In genomic region chr16:67844441-67844840, GRCh38 we compare ENCODE assay signal across 9 cellular contexts. TPM values are rescaled to one million over a fixed set of nuclear protein-coding genes. Genes with fewer than 3 reads are reported as not detected.
DNase-seq lines count a peak whose midpoint lies in the region; TF ChIP-seq lines count a peak whose summit lies in the region.
"Had no signal": no experiment of that assay in that cellular context is flagged by ENCODE, and none has a peak within 500 bp of the region (broad histone marks: within the 10 kb centered on the region; RNA-seq: fewer than 3 reads in every experiment).

No MANE protein-coding gene starts in this region.

- peak overlapping the region; percentile 92 for H3K4me2 ChIP-seq in OCI-LY1 (ENCODE audit: low read length)

- H3K9me2 ChIP-seq in OCI-LY1 (ENCODE audit: low read depth, low read length), result no peaks in the 10 kb centered on the region

- peaks cover 47% of the 10 kb centered on the region for H3K4me1 Mint-ChIP-seq in endodermal cell

- WGBS in endodermal cell (ENCODE audit: insufficient coverage in 1 of 2, insufficient read length in 1 of 2), 2 experiments, result 84 to 85% methylated on average over 4 of the region's 4 CpGs

- H3K36me3 Mint-ChIP-seq in endodermal cell (ENCODE audit: low read depth), result peaks cover 9% of the 10 kb centered on the region

- H3K79me2 ChIP-seq in OCI-LY1 (ENCODE audit: insufficient read depth, low read length), result peaks cover 21% of the 10 kb centered on the region

- H3K27me3 Mint-ChIP-seq in endodermal cell (ENCODE audit: insufficient read depth), result no peaks in the 10 kb centered on the region

- H3K4me1 ChIP-seq in OCI-LY1 (ENCODE audit: insufficient read depth, low read length, severe bottlenecking), result peaks cover 49% of the 10 kb centered on the region
- peaks cover 22% of the 10 kb centered on the region for H3K4me1 ChIP-seq in endodermal cell (ENCODE audit: control insufficient read depth, insufficient read depth, low read length)
- H3K4me1 ChIP-seq in rectal smooth muscle tissue (ENCODE audit: control insufficient read depth, insufficient read depth, low read length), result peaks cover 41% of the 10 kb centered on the region

- peak; percentile 33; the same call in 1 of the 2 replicates for TF ChIP-seq CTCF in OCI-LY1 (IDR thresholded peaks at IDR 0.05; ENCODE audit: low read length)
- TF ChIP-seq CTCF in endodermal cell (conservative IDR thresholded peaks at IDR 0.05), result peak; percentile 22

- peak overlapping the region; percentile 90; the same call in 1 of the 2 replicates for H3K9ac ChIP-seq in OCI-LY1 (ENCODE audit: low read length)
- H3K9ac ChIP-seq in endodermal cell (ENCODE audit: extremely low read depth, low read length, poor library complexity, severe bottlenecking), result no peak overlapping the region
- H3K9ac ChIP-seq in rectal smooth muscle tissue (ENCODE audit: low read length), result peak overlapping the region; percentile 61

- H3K27me3 ChIP-seq in OCI-LY1 (ENCODE audit: insufficient read depth, low read length) (no peaks in the 10 kb centered on the region), endodermal cell (ENCODE audit: control insufficient read depth, insufficient read depth, low read length, poor library complexity, severe bottlenecking) (no peaks in the 10 kb centered on the region), rectal smooth muscle tissue (ENCODE audit: control insufficient read depth, insufficient read depth, low read length) (no peaks in the 10 kb centered on the region)

- H2AFZ ChIP-seq in OCI-LY1 (ENCODE audit: low read length), result no peak overlapping the region

- no peaks in the 10 kb centered on the region for H4K20me1 ChIP-seq in OCI-LY1 (ENCODE audit: insufficient read depth, low read length)

- DNase-seq in ELR (ENCODE audit: low read depth), result peak; percentile 52
- no peak for DNase-seq in endodermal cell
- no peak for DNase-seq in SKM-1 treated with dmso at 0.1 percent for 144 hours (lab: John Stamatoyannopoulos, UW; ENCODE audit: unreplicated experiment)
- no peak for DNase-seq in DMS79 (lab: John Stamatoyannopoulos, UW)
- no peak for DNase-seq in pons (ENCODE audit: low spot score)
- DNase-seq: NCI-H1105 had no signal

- peak overlapping the region; percentile 87 for H3K27ac ChIP-seq in OCI-LY1 (ENCODE audit: low read depth, low read length, poor library complexity, severe bottlenecking)
- H3K27ac ChIP-seq in endodermal cell (ENCODE audit: low read depth, low read length), result no peak overlapping the region
- peak overlapping the region; percentile 42 for H3K27ac ChIP-seq in rectal smooth muscle tissue (ENCODE audit: low read depth, low read length)

- H3K4me3 Mint-ChIP-seq in endodermal cell, result peak overlapping the region; percentile 85

- H3K9me3 ChIP-seq in OCI-LY1 (ENCODE audit: low read length) (no peaks in the 10 kb centered on the region), endodermal cell (ENCODE audit: control insufficient read depth, low read length) (no peaks in the 10 kb centered on the region)

- H3K36me3 ChIP-seq in OCI-LY1 (ENCODE audit: insufficient read depth, low read length), result peaks cover 6% of the 10 kb centered on the region
- peaks cover 11% of the 10 kb centered on the region for H3K36me3 ChIP-seq in endodermal cell (ENCODE audit: control insufficient read depth, insufficient read depth, low read length)
- no peaks in the 10 kb centered on the region for H3K36me3 ChIP-seq in rectal smooth muscle tissue (ENCODE audit: control insufficient read depth, insufficient read depth, low read length)

- no peak overlapping the region for H3K27ac Mint-ChIP-seq in endodermal cell

- no peaks in the 10 kb centered on the region for H3F3A ChIP-seq in OCI-LY1 (ENCODE audit: insufficient read depth, low read length)

- H3K4me3 ChIP-seq in OCI-LY1 (ENCODE audit: low read depth, low read length, poor library complexity, severe bottlenecking) (peak overlapping the region; percentile 95), endodermal cell (ENCODE audit: low read length) (peak overlapping the region; percentile 90), rectal smooth muscle tissue (ENCODE audit: low read length) (peak overlapping the region; percentile 46)
- H3K4me3 ChIP-seq: lung had no signal

- no peaks in the 10 kb centered on the region for H3K9me3 Mint-ChIP-seq in endodermal cell

RNA-seq across cellular contexts. Expression of gene NUTF2, which starts 2.3 kb away (rescaled TPM):
- 100 to 1,000 TPM; 201 to 218 TPM for total RNA-seq in endodermal cell
- polyA plus RNA-seq in endodermal cell (2013, experiment 1 of 2), result 236 TPM
- polyA plus RNA-seq in endodermal cell (2013, experiment 2 of 2), result 236 TPM

RNA-seq across cellular contexts. Expression of gene THAP11, which starts 2.3 kb away (rescaled TPM):
- 10 to 100 TPM; 28.0 to 32.9 TPM for total RNA-seq in endodermal cell
- 28.7 TPM for polyA plus RNA-seq in endodermal cell (2013, experiment 1 of 2)
- 26.0 TPM for polyA plus RNA-seq in endodermal cell (2013, experiment 2 of 2)

RNA-seq across cellular contexts. Expression of gene CENPT, which starts 3.1 kb away (rescaled TPM):
- total RNA-seq in endodermal cell, result 10 to 100 TPM; 43.7 to 57.2 TPM
- 59.9 TPM for polyA plus RNA-seq in endodermal cell (2013, experiment 1 of 2)
- polyA plus RNA-seq in endodermal cell (2013, experiment 2 of 2), result 48.1 TPM

RNA-seq across cellular contexts. Expression of gene EDC4, which starts 28.4 kb away (rescaled TPM):
- 10 to 100 TPM; 69.2 to 74.3 TPM for total RNA-seq in endodermal cell
- polyA plus RNA-seq in endodermal cell (2013, experiment 1 of 2), result 74.2 TPM
- 64.8 TPM for polyA plus RNA-seq in endodermal cell (2013, experiment 2 of 2)

RNA-seq across cellular contexts. Expression of gene TSNAXIP1, which starts 37.8 kb away (rescaled TPM):
- total RNA-seq in endodermal cell, result 1 to 10 TPM; 2.8 to 3.2 TPM
- 3.1 TPM for polyA plus RNA-seq in endodermal cell (2013, experiment 1 of 2)
- 1.7 TPM for polyA plus RNA-seq in endodermal cell (2013, experiment 2 of 2)
